Comparison of ENCODE assay signal across 1 cellular context in the genomic region with DNA sequence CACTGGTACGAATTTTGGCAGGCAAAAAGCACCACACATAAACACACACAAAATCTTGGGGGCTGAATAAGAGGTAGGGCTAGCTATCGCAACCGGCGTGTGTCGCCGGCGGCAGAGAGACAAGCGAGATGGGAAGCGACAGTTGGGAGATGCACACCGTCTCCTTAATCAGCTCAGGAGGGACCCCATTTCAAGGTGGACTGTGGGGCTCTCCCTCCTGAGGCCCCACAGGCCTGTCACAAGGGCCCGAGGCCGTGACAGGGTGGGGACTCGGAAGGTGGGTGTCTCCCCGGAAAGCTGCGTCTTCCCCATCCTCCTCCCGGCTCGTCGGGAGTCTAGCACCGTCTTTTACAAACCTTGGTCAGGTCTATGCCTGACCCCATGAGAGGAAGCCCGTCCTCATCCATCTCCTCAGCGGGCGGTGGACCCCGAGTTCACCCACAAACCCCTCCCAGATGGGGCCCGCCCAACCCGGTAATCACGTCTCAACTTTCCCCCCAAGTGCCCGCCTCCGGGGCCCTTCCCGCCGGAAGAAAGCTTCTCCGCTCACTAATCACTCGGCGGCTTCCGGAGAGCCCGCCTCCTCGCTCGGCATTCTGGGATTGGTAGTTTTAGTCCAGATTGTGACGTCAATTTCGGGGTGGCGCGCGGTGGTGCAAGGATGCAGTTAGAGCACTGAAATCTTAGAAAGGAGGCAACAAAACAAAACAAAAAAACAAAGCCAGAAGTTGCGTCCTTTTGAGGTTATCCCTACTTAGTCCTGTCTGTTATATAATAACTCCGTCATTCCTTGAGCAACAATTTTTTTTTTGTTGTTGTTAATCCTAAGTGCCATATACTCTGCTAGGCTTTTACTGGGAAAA.
TF ChIP-seq lines count a peak whose summit lies in the region.

A gene with protein sequence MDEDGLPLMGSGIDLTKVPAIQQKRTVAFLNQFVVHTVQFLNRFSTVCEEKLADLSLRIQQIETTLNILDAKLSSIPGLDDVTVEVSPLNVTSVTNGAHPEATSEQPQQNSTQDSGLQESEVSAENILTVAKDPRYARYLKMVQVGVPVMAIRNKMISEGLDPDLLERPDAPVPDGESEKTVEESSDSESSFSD (minus strand): TSS at position 436 of the 863 bp plus-strand sequence. CDS start 29 bp downstream, at position 407.

TF ChIP-seq in K562, 482 proteins besides CTCF, POLR2A, EP300 and RAD21 (continued from another document and continues in another):
- TF ChIP-seq SAP30 (IDR thresholded peaks at IDR 0.05; ENCODE audit: borderline replicate concordance, insufficient read depth, low read depth, low read length, poor library complexity, severe bottlenecking) (peak; percentile 57), LARP7 (IDR thresholded peaks at IDR 0.05) (0 out of 2 replicates have a peak, but pooled peaks have one; percentile 34), MBD2 (IDR thresholded peaks at IDR 0.05; ENCODE audit: borderline replicate concordance, low read depth) (peak; percentile 63), SMARCE1 (IDR thresholded peaks at IDR 0.05) (peak; percentile 46; the same call in 1 of the 2 replicates), ZNF766 (CRISPR knock-in tag; conservative IDR thresholded peaks at IDR 0.05) (peak; percentile 51; the same call in 1 of the 2 replicates), PRMT5 (CRISPR knock-in tag; IDR thresholded peaks at IDR 0.05) (no peak), XRCC4 (IDR thresholded peaks at IDR 0.05; ENCODE audit: extremely low read depth, insufficient read depth, insufficient read length) (no peak), GATA2 (CRISPR knock-in tag; IDR thresholded peaks at IDR 0.05) (no peak), CTBP1 (IDR thresholded peaks at IDR 0.05; ENCODE audit: borderline replicate concordance) (peak; percentile 55; the same call in 1 of the 2 replicates), ZNF644 (tag; IDR thresholded peaks at IDR 0.05; ENCODE audit: low read depth) (no peak), CBX1 (IDR thresholded peaks at IDR 0.05; ENCODE audit: low read depth) (no peak), YY1 (IDR thresholded peaks at IDR 0.05; ENCODE audit: borderline replicate concordance in 1 of 3, control insufficient read depth in 1 of 3, extremely low read depth in 1 of 3, insufficient read depth in 3 of 3, insufficient read length in 1 of 3, insufficient replicate concordance in 2 of 3, low read depth in 1 of 3, low read length in 2 of 3) (peak in 1 of 3 experiments; percentile 14), BRCA1 (IDR thresholded peaks at IDR 0.05) (no peak), BRCA1 (CRISPR knock-in tag; IDR thresholded peaks at IDR 0.05) (no peak), POLR2G (IDR thresholded peaks at IDR 0.05; ENCODE audit: low read depth, low read length) (peak; percentile 76), HNRNPLL (IDR thresholded peaks at IDR 0.05; ENCODE audit: low read depth, low read length, poor library complexity, severe bottlenecking) (no peak), BRD9 (IDR thresholded peaks at IDR 0.05; ENCODE audit: low read depth, partially characterized antibody) (peak; percentile 49), SP2 (IDR thresholded peaks at IDR 0.05; ENCODE audit: extremely low read depth, low read depth, low read length, poor library complexity, severe bottlenecking) (peak; percentile 36), NR2C1 (IDR thresholded peaks at IDR 0.05) (peak; percentile 84), NR2C1 (tag; IDR thresholded peaks at IDR 0.05) (peak; percentile 90), ZBTB7A (IDR thresholded peaks at IDR 0.05; ENCODE audit: borderline replicate concordance, control insufficient read depth, low read depth, low read length) (peak; percentile 71; the same call in 1 of the 2 replicates)
- TF ChIP-seq, protein P1, sequence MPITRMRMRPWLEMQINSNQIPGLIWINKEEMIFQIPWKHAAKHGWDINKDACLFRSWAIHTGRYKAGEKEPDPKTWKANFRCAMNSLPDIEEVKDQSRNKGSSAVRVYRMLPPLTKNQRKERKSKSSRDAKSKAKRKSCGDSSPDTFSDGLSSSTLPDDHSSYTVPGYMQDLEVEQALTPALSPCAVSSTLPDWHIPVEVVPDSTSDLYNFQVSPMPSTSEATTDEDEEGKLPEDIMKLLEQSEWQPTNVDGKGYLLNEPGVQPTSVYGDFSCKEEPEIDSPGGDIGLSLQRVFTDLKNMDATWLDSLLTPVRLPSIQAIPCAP (CRISPR knock-in tag; IDR thresholded peaks at IDR 0.05; ENCODE audit: borderline replicate concordance) = 0 out of 2 replicates have a peak, but pooled peaks have one; percentile 34
- TF ChIP-seq, protein P2, sequence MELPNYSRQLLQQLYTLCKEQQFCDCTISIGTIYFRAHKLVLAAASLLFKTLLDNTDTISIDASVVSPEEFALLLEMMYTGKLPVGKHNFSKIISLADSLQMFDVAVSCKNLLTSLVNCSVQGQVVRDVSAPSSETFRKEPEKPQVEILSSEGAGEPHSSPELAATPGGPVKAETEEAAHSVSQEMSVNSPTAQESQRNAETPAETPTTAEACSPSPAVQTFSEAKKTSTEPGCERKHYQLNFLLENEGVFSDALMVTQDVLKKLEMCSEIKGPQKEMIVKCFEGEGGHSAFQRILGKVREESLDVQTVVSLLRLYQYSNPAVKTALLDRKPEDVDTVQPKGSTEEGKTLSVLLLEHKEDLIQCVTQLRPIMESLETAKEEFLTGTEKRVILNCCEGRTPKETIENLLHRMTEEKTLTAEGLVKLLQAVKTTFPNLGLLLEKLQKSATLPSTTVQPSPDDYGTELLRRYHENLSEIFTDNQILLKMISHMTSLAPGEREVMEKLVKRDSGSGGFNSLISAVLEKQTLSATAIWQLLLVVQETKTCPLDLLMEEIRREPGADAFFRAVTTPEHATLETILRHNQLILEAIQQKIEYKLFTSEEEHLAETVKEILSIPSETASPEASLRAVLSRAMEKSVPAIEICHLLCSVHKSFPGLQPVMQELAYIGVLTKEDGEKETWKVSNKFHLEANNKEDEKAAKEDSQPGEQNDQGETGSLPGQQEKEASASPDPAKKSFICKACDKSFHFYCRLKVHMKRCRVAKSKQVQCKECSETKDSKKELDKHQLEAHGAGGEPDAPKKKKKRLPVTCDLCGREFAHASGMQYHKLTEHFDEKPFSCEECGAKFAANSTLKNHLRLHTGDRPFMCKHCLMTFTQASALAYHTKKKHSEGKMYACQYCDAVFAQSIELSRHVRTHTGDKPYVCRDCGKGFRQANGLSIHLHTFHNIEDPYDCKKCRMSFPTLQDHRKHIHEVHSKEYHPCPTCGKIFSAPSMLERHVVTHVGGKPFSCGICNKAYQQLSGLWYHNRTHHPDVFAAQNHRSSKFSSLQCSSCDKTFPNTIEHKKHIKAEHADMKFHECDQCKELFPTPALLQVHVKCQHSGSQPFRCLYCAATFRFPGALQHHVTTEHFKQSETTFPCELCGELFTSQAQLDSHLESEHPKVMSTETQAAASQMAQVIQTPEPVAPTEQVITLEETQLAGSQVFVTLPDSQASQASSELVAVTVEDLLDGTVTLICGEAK (IDR thresholded peaks at IDR 0.05) = peak; percentile 94
- TF ChIP-seq, protein P2 (CRISPR knock-in tag; IDR thresholded peaks at IDR 0.05) = no peak
- TF ChIP-seq, protein P3, sequence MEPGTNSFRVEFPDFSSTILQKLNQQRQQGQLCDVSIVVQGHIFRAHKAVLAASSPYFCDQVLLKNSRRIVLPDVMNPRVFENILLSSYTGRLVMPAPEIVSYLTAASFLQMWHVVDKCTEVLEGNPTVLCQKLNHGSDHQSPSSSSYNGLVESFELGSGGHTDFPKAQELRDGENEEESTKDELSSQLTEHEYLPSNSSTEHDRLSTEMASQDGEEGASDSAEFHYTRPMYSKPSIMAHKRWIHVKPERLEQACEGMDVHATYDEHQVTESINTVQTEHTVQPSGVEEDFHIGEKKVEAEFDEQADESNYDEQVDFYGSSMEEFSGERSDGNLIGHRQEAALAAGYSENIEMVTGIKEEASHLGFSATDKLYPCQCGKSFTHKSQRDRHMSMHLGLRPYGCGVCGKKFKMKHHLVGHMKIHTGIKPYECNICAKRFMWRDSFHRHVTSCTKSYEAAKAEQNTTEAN (CRISPR knock-in tag; IDR thresholded peaks at IDR 0.05) = 0 out of 2 replicates have a peak, but pooled peaks have one; percentile 6
- TF ChIP-seq, protein P4, sequence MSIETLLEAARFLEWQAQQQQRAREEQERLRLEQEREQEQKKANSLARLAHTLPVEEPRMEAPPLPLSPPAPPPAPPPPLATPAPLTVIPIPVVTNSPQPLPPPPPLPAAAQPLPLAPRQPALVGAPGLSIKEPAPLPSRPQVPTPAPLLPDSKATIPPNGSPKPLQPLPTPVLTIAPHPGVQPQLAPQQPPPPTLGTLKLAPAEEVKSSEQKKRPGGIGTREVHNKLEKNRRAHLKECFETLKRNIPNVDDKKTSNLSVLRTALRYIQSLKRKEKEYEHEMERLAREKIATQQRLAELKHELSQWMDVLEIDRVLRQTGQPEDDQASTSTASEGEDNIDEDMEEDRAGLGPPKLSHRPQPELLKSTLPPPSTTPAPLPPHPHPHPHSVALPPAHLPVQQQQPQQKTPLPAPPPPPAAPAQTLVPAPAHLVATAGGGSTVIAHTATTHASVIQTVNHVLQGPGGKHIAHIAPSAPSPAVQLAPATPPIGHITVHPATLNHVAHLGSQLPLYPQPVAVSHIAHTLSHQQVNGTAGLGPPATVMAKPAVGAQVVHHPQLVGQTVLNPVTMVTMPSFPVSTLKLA (conservative IDR thresholded peaks at IDR 0.05) = 0 out of 4 replicates have a peak, but pooled peaks have one; percentile 8 to 46
- TF ChIP-seq, protein P5, sequence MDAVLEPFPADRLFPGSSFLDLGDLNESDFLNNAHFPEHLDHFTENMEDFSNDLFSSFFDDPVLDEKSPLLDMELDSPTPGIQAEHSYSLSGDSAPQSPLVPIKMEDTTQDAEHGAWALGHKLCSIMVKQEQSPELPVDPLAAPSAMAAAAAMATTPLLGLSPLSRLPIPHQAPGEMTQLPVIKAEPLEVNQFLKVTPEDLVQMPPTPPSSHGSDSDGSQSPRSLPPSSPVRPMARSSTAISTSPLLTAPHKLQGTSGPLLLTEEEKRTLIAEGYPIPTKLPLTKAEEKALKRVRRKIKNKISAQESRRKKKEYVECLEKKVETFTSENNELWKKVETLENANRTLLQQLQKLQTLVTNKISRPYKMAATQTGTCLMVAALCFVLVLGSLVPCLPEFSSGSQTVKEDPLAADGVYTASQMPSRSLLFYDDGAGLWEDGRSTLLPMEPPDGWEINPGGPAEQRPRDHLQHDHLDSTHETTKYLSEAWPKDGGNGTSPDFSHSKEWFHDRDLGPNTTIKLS (IDR thresholded peaks at IDR 0.05; ENCODE audit: borderline replicate concordance, low read depth) = peak; percentile 23; the same call in 1 of the 2 replicates
- TF ChIP-seq, protein P6, sequence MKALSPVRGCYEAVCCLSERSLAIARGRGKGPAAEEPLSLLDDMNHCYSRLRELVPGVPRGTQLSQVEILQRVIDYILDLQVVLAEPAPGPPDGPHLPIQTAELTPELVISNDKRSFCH (CRISPR knock-in tag; IDR thresholded peaks at IDR 0.05) = no peak
- TF ChIP-seq, protein P6 (tag; IDR thresholded peaks at IDR 0.05) = peak; percentile 38; the same call in 1 of the 2 replicates
- TF ChIP-seq, protein P7, sequence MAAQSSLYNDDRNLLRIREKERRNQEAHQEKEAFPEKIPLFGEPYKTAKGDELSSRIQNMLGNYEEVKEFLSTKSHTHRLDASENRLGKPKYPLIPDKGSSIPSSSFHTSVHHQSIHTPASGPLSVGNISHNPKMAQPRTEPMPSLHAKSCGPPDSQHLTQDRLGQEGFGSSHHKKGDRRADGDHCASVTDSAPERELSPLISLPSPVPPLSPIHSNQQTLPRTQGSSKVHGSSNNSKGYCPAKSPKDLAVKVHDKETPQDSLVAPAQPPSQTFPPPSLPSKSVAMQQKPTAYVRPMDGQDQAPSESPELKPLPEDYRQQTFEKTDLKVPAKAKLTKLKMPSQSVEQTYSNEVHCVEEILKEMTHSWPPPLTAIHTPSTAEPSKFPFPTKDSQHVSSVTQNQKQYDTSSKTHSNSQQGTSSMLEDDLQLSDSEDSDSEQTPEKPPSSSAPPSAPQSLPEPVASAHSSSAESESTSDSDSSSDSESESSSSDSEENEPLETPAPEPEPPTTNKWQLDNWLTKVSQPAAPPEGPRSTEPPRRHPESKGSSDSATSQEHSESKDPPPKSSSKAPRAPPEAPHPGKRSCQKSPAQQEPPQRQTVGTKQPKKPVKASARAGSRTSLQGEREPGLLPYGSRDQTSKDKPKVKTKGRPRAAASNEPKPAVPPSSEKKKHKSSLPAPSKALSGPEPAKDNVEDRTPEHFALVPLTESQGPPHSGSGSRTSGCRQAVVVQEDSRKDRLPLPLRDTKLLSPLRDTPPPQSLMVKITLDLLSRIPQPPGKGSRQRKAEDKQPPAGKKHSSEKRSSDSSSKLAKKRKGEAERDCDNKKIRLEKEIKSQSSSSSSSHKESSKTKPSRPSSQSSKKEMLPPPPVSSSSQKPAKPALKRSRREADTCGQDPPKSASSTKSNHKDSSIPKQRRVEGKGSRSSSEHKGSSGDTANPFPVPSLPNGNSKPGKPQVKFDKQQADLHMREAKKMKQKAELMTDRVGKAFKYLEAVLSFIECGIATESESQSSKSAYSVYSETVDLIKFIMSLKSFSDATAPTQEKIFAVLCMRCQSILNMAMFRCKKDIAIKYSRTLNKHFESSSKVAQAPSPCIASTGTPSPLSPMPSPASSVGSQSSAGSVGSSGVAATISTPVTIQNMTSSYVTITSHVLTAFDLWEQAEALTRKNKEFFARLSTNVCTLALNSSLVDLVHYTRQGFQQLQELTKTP (IDR thresholded peaks at IDR 0.05; ENCODE audit: low read depth in 1 of 2, partially characterized antibody in 2 of 2) = peak; percentile 31 to 79
